13 cellular contexts compared by ENCODE assay signal in the genomic region with DNA sequence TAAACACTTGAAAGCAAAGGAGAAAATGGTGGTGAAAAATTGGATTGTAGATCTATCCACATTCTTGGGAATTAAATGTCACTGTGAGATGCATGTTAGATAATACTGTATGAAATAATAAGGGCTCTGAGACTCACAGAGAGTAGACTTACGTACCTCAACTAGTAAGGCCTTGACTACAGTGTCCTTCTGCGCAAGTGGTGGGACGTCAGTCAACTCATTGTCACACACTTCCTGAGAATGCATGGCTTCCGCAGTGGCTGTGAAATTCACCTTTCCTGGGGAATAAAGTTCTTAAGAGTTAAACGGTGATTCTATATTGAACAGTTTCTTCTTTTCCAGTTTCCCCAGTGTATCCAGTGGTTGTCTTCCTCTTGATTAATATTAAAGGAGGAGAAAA. TPM values are rescaled to one million over a fixed set of nuclear protein-coding genes. Genes with fewer than 3 reads are reported as not detected.
A peak's percentile ranks its signal among the peaks of the same experiment; 100 is the strongest.
DNase-seq lines count a peak whose midpoint lies in the region; ATAC-seq, FAIRE-seq and TF ChIP-seq lines count a peak whose summit lies in the region.
"Had no signal": no experiment of that assay in that cellular context is flagged by ENCODE, and none has a peak within 500 bp of the region (broad histone marks: within the 10 kb centered on the region; RNA-seq: fewer than 3 reads in every experiment).

No MANE protein-coding gene starts in this region.

- TF ChIP-seq CTCF in liver (IDR thresholded peaks at IDR 0.05; ENCODE audit: low read depth, low read length, missing input control) (no peak), HepG2 (CRISPR knock-in tag; IDR thresholded peaks at IDR 0.05) (no peak), osteoblast (IDR thresholded peaks at IDR 0.05; ENCODE audit: extremely low read depth, low read depth, low read length) (no peak), omental fat pad (IDR thresholded peaks at IDR 0.05) (no peak)

- no peak overlapping the region for H2AFZ ChIP-seq in HepG2 (ENCODE audit: low read length)
- H2AFZ ChIP-seq in osteoblast (ENCODE audit: low read length) = peak overlapping the region; percentile 66
- H2AFZ ChIP-seq: PC-9 had no signal

- BruUV-seq in HepG2 (replicated peaks; lab: Mats Ljungman, UMichigan) = no TSS peak

- TF ChIP-seq POLR2A in HepG2 (IDR thresholded peaks at IDR 0.05; ENCODE audit: insufficient read depth in 1 of 2, low read depth in 2 of 2, low read length in 2 of 2) (no peak), GM18505 (IDR thresholded peaks at IDR 0.05; ENCODE audit: borderline replicate concordance, extremely low read depth, insufficient read depth, insufficient read length) (no peak)

- POLR2A ChIA-PET in HepG2 (lab: Yijun Ruan, JAX) = no interaction called here

- in situ Hi-C loops in HepG2 (cut with HindIII; ENCODE audit: extremely low pct_ligation_motif_present, low pct_unique_long_range_greater_than_20kb) = no loop called here

- no peak overlapping the region for H3K4me2 ChIP-seq in HepG2 (ENCODE audit: low read depth, low read length)
- peak overlapping the region; percentile 75 for H3K4me2 ChIP-seq in osteoblast (ENCODE audit: insufficient read depth, low read length)
- H3K4me2 ChIP-seq: PC-9 had no signal

- H4K20me1 ChIP-seq in HepG2 (ENCODE audit: insufficient read depth, low read length) (no peaks in the 10 kb centered on the region), osteoblast (ENCODE audit: insufficient read depth, low read length) (no peaks in the 10 kb centered on the region)

- 80% methylated on average over 5 of the region's 5 CpGs for WGBS in liver
- 79% methylated on average over 5 of the region's 5 CpGs for WGBS in HepG2 (ENCODE audit: low lambda C conversion rate)

- H3K4me3 ChIP-seq in liver (ENCODE audit: low read depth in 1 of 3, low read length in 3 of 3) (peak overlapping the region in 1 of 3 donors; percentile 53), HepG2 (replicated peaks in 1 of 3; ENCODE audit: insufficient read depth in 1 of 3, low read depth in 2 of 3, low read length in 3 of 3) (no peak overlapping the region), osteoblast (ENCODE audit: insufficient read depth, low read length) (no peak overlapping the region)
- H3K4me3 ChIP-seq: PC-9 had no signal

- H3K9me3 ChIP-seq in liver (ENCODE audit: control insufficient read depth in 4 of 4, low read length in 3 of 4) (no peaks in the 10 kb centered on the region), HepG2 (ENCODE audit: low read length) (no peaks in the 10 kb centered on the region), osteoblast (ENCODE audit: low read depth, low read length) (no peaks in the 10 kb centered on the region)

- peak overlapping the region in 1 of 2 donors; percentile 58 for H3K9ac ChIP-seq in liver (ENCODE audit: low read depth in 1 of 2, low read length in 2 of 2)
- no peak overlapping the region for H3K9ac ChIP-seq in HepG2 (ENCODE audit: insufficient read depth, low read depth, low read length)

- no peak for FAIRE-seq in HepG2 (lab: Jason Lieb, UNC)
- FAIRE-seq: G401.6 had no signal

- intact Hi-C loops in HepG2 (cut with micrococcal nuclease; ENCODE audit: unreplicated experiment) = no loop called here

- DNase-seq in HepG2 (ENCODE audit: low spot score) (no peak), caudate nucleus (lab: John Stamatoyannopoulos, UW) (peak in 1 of 61 donors; percentile 7), osteoblast (ENCODE audit: insufficient read length, low spot score, missing footprints) (no peak), omental fat pad (ENCODE audit: low spot score) (no peak), NOMO-1 treated with dmso at 0.1 percent for 144 hours (lab: John Stamatoyannopoulos, UW; ENCODE audit: unreplicated experiment) (no peak), HT-29 (ENCODE audit: low spot score) (no peak)
- DNase-seq: PC-9 had no signal

- ATAC-seq in HepG2 (no peak), GM18505 (IDR thresholded peaks at IDR 0.05; ENCODE audit: unreplicated experiment) (no peak), omental fat pad (ENCODE audit: low FRiP score) (no peak)

- H3K4me1 ChIP-seq in liver (ENCODE audit: control insufficient read depth in 4 of 4, insufficient read depth in 4 of 4, low read length in 3 of 4) (peaks cover 2 to 11% (median 6%) of the 10 kb centered on the region in 4 donors), HepG2 (ENCODE audit: insufficient read depth, low read length) (peaks cover 47% of the 10 kb centered on the region), osteoblast (ENCODE audit: insufficient read depth, low read length) (no peaks in the 10 kb centered on the region)

- no peak for TF ChIP-seq EP300 in HepG2 (IDR thresholded peaks at IDR 0.05; ENCODE audit: low read depth in 2 of 2, low read length in 2 of 2)
- TF ChIP-seq EP300 in HepG2 (CRISPR knock-in tag; IDR thresholded peaks at IDR 0.05; ENCODE audit: borderline replicate concordance) = no peak

- peak overlapping the region; percentile 61 to 65 for H3K27ac ChIP-seq in liver (ENCODE audit: low read depth in 1 of 2, low read length in 2 of 2)
- H3K27ac ChIP-seq in HepG2 (ENCODE audit: extremely low read length, insufficient read depth, low read length) = no peak overlapping the region
- H3K27ac ChIP-seq in caudate nucleus (ENCODE audit: low read depth, low read length) = peak overlapping the region; percentile 41
- no peak overlapping the region for H3K27ac ChIP-seq in osteoblast (ENCODE audit: low read depth, low read length)
- H3K27ac ChIP-seq: C4-2B, PC-9 had no signal

- CTCF ChIA-PET in HepG2 (lab: Yijun Ruan, JAX; ENCODE audit: low intra/inter-chr PET ratio, low total read pairs) = no interaction called here

- TF ChIP-seq RAD21 in liver (IDR thresholded peaks at IDR 0.05) (no peak), HepG2 (CRISPR knock-in tag; IDR thresholded peaks at IDR 0.05) (no peak)

- no peaks in the 10 kb centered on the region for H3K27me3 ChIP-seq in liver (ENCODE audit: control insufficient read depth in 4 of 4, insufficient read depth in 4 of 4, low read length in 3 of 4)
- no peaks in the 10 kb centered on the region for H3K27me3 ChIP-seq in HepG2 (ENCODE audit: control insufficient read depth in 1 of 2, insufficient read depth in 2 of 2, low read length in 2 of 2)
- H3K27me3 ChIP-seq in osteoblast (ENCODE audit: insufficient read depth, low read length) = peaks cover 2% of the 10 kb centered on the region

- H3K79me2 ChIP-seq in HepG2 (ENCODE audit: insufficient read depth, low read length) (no peaks in the 10 kb centered on the region), osteoblast (ENCODE audit: insufficient read depth, low read length) (no peaks in the 10 kb centered on the region)

- H3K36me3 ChIP-seq in liver (ENCODE audit: control insufficient read depth in 4 of 4, insufficient read depth in 3 of 4, low read depth in 1 of 4, low read length in 3 of 4) = no peaks in the 10 kb centered on the region
- no peaks in the 10 kb centered on the region for H3K36me3 ChIP-seq in HepG2 (replicated peaks in 1 of 2; ENCODE audit: control insufficient read depth in 1 of 2, insufficient read depth in 2 of 2, low read length in 2 of 2)
- no peaks in the 10 kb centered on the region for H3K36me3 ChIP-seq in osteoblast (ENCODE audit: insufficient read depth, low read length)

TF ChIP-seq in HepG2, 621 proteins besides CTCF, POLR2A, EP300 and RAD21:
- TF ChIP-seq DR1 (CRISPR knock-in tag; IDR thresholded peaks at IDR 0.05) = no peak

RNA-seq across cellular contexts. Expression of a gene that starts 32.6 kb away (rescaled TPM):
- total RNA-seq in liver (10 to 100 TPM in 1 of 2 donors, under 1 TPM in 1; 0.05 to 18.7 TPM), HepG2 (2016; rRNA removed; fragmentation: Illumina TruSeq; extraction: Trizol) (0.89 and 1.1 TPM in 2 replicates), osteoblast (not detected in 2 replicates), omental fat pad (1 to 10 TPM in 1 of 4 donors, under 1 TPM in 1, not detected in 2; 0.12 to 1.6 TPM)
- polyA plus RNA-seq in liver (1 to 10 TPM; 2.6 to 2.9 TPM), HepG2 (2011; rRNA removed) (0.07 and 0.50 TPM in 2 replicates)
- total RNA-seq in HepG2 (2016; cell fraction: cytosol; rRNA removed; fragmentation: Illumina TruSeq; extraction: Trizol; ENCODE audit: low read depth) = 0.26 TPM in 1 of 2 replicates, not detected in the other
- 0.12 and 0.63 TPM in 2 replicates for total RNA-seq in HepG2 (2016; cell fraction: insoluble cytoplasmic fraction; rRNA removed; fragmentation: Illumina TruSeq; extraction: Trizol)
- 0.09 TPM in 1 of 2 replicates, not detected in the other for total RNA-seq in HepG2 (2016; cell fraction: membrane; rRNA removed; fragmentation: Illumina TruSeq; extraction: Trizol)
- total RNA-seq in HepG2 (2016; cell fraction: nucleus; rRNA removed; fragmentation: Illumina TruSeq; extraction: Trizol) = 1.1 TPM in 2 replicates
- polyA plus RNA-seq in HepG2 (2011; cell fraction: cytosol; rRNA removed) = 0.04 TPM in 1 of 2 replicates, not detected in the other
- polyA plus RNA-seq in HepG2 (2011; cell fraction: nucleus; rRNA removed) = 0.09 and 0.16 TPM in 2 replicates
- polyA plus RNA-seq in HepG2 (2012) = 0.75 and 0.97 TPM in 2 replicates
- polyA plus RNA-seq in HepG2 (2016; cell fraction: cytosol; fragmentation: Illumina TruSeq; extraction: Trizol; ENCODE audit: low read depth) = 0.17 and 0.20 TPM in 2 replicates
- 0.84 and 1.7 TPM in 2 replicates for polyA plus RNA-seq in HepG2 (2016; cell fraction: insoluble cytoplasmic fraction; fragmentation: Illumina TruSeq; extraction: Trizol; ENCODE audit: low read depth)
- polyA plus RNA-seq in HepG2 (2016; cell fraction: membrane; fragmentation: Illumina TruSeq; extraction: Trizol; ENCODE audit: low read depth) = 0.21 and 0.30 TPM in 2 replicates
- 0.86 and 1.7 TPM in 2 replicates for polyA plus RNA-seq in HepG2 (2016; cell fraction: nucleus; fragmentation: Illumina TruSeq; extraction: Trizol; ENCODE audit: insufficient read depth, low read depth)
- polyA minus RNA-seq in HepG2 (2011; rRNA and poly(A)+ RNA removed; ENCODE audit: low replicate concordance) = 0.20 TPM in 1 of 2 replicates, not detected in the other
- not detected in 2 replicates for polyA minus RNA-seq in HepG2 (2011; cell fraction: cytosol; rRNA and poly(A)+ RNA removed)
- polyA minus RNA-seq in HepG2 (2011; cell fraction: nucleus; rRNA and poly(A)+ RNA removed) = 0.25 and 0.26 TPM in 2 replicates
- total RNA-seq in HT-29 (2014; rRNA removed; shearing (Covaris generic)) = not detected in 2 replicates
- total RNA-seq: activated CD8-positive, alpha-beta memory T cell treated with anti-CD3 and anti-CD28 coated beads for 36 hours; PC-9; T-helper 2 cell treated with Interferon-gamma antibody and Interleukin-4, amounts not matched to agents 100 ng/mL and 5 ng/mL, for 36 hours had no signal

Comparison
In these comparisons a context has a peak if more than half of its experiments do, and no peak if none do; other contexts are left out.
1. H3K27ac ChIP-seq: peak in liver (2 of 2) and caudate nucleus (single experiment); none in HepG2 (single experiment) and osteoblast (single experiment).